ENCODE assay signal across 9 cellular contexts in the genomic region with DNA sequence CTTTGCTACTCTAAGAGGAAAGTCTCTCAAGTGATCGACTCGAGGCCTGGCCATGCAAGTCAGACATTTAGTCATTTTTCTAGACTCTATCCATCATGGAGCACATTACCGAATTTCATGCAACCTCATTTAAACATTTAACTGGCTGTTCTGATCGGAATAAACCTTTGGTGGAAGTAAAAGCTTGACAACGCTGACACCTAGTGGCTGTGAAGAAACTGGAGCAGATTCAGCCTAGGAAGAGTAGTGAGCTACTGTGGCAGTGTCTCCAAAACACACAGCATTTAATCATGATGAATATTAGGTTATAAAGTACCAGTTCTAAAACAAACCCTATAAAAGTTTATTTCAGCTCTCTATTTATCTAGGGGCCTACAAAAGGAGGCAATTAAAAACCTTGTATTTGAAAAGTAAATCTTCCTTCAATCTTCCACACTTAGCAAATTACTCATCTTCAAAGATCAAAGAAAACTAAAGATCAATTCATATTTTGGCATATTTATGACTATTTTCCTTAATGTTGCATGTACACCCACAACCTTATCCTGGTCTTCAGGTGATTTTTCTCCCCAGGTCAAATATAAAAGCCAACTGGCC.
A peak's percentile ranks its signal among the peaks of the same experiment; 100 is the strongest.
DNase-seq lines count a peak whose midpoint lies in the region; ATAC-seq and TF ChIP-seq lines count a peak whose summit lies in the region.
"Had no signal": no experiment of that assay in that cellular context is flagged by ENCODE, and none has a peak within 500 bp of the region (broad histone marks: within the 10 kb centered on the region; RNA-seq: fewer than 3 reads in every experiment).

No MANE protein-coding gene starts in this region.

- TF ChIP-seq CTCF in CD14-positive monocyte (IDR thresholded peaks at IDR 0.05) (peak; percentile 54), GM13977 (IDR thresholded peaks at IDR 0.05; ENCODE audit: extremely low read depth, insufficient read depth, missing control alignments) (peak; percentile 86), fibroblast of the aortic adventitia (IDR thresholded peaks at IDR 0.05; ENCODE audit: insufficient read depth, low read length) (peak; percentile 70)

- no peaks in the 10 kb centered on the region for H3K9me3 ChIP-seq in neuronal stem cell (replicated peaks in 1 of 2; ENCODE audit: control insufficient read depth in 2 of 2, insufficient read depth in 1 of 2, low read depth in 1 of 2, low read length in 2 of 2)

- H3K4me3 Mint-ChIP-seq in CD14-positive monocyte = no peak overlapping the region
- H3K4me3 Mint-ChIP-seq in activated CD4-positive, alpha-beta T cell treated with anti-CD3 and anti-CD28 coated beads, Interleukin-2, amount 10 ng/mL, durations not matched to agents 24 days and 14 days = no peak overlapping the region
- H3K4me3 Mint-ChIP-seq: stimulated activated naive CD8-positive, alpha-beta T cell treated with anti-CD3 and anti-CD28 coated beads, Interleukin-15, Interleukin-2, amounts not matched to agents 100 ng/mL and 50 ng/mL, for 24 hours had no signal

- H3K18ac ChIP-seq in neuronal stem cell (ENCODE audit: low read length) = no peak overlapping the region

- no peaks in the 10 kb centered on the region for H3K36me3 ChIP-seq in neuronal stem cell (replicated peaks in 1 of 2; ENCODE audit: control insufficient read depth in 2 of 2, insufficient read depth in 2 of 2, low read length in 2 of 2)

- H3K14ac ChIP-seq in neuronal stem cell (ENCODE audit: low read length) = no peak overlapping the region

- no peak overlapping the region for H2AK5ac ChIP-seq in neuronal stem cell (ENCODE audit: low read depth, low read length)

- no peak overlapping the region for H3K27ac ChIP-seq in neuronal stem cell (replicated peaks; ENCODE audit: low read length)

- H3K4ac ChIP-seq in neuronal stem cell (ENCODE audit: low read length) = no peak overlapping the region

- H4K91ac ChIP-seq in neuronal stem cell (ENCODE audit: low read depth, low read length, poor library complexity) = no peak overlapping the region

- H3K9me3 Mint-ChIP-seq in CD14-positive monocyte = no peaks in the 10 kb centered on the region
- H3K9me3 Mint-ChIP-seq in activated CD4-positive, alpha-beta T cell treated with anti-CD3 and anti-CD28 coated beads, Interleukin-2, amount 10 ng/mL, durations not matched to agents 24 days and 14 days = no peaks in the 10 kb centered on the region
- H3K9me3 Mint-ChIP-seq: stimulated activated naive CD8-positive, alpha-beta T cell treated with anti-CD3 and anti-CD28 coated beads, Interleukin-15, Interleukin-2, amounts not matched to agents 100 ng/mL and 50 ng/mL, for 24 hours had no signal

- H3K27ac Mint-ChIP-seq in CD14-positive monocyte = no peak overlapping the region
- no peak overlapping the region for H3K27ac Mint-ChIP-seq in activated CD4-positive, alpha-beta T cell treated with anti-CD3 and anti-CD28 coated beads, Interleukin-2, amount 10 ng/mL, durations not matched to agents 24 days and 14 days
- H3K27ac Mint-ChIP-seq: stimulated activated naive CD8-positive, alpha-beta T cell treated with anti-CD3 and anti-CD28 coated beads, Interleukin-15, Interleukin-2, amounts not matched to agents 100 ng/mL and 50 ng/mL, for 24 hours had no signal

- peaks cover 2% of the 10 kb centered on the region for H3K4me1 Mint-ChIP-seq in CD14-positive monocyte
- H3K4me1 Mint-ChIP-seq in activated CD4-positive, alpha-beta T cell treated with anti-CD3 and anti-CD28 coated beads, Interleukin-2, amount 10 ng/mL, durations not matched to agents 24 days and 14 days = peaks cover 2% of the 10 kb centered on the region

- no peak overlapping the region for H4K8ac ChIP-seq in neuronal stem cell (ENCODE audit: low read depth, low read length)

- H3K23ac ChIP-seq in neuronal stem cell (ENCODE audit: low read depth, low read length, poor library complexity) = no peak overlapping the region

- intact Hi-C loops in CD14-positive monocyte (cut with micrococcal nuclease) = no loop called here
- intact Hi-C loops in activated CD4-positive, alpha-beta T cell treated with anti-CD3 and anti-CD28 coated beads, Interleukin-2, amount 10 ng/mL, durations not matched to agents 24 days and 14 days (cut with micrococcal nuclease) = loop anchor here (5.0 kb wide), 1 partner anchor 261 kb away; no protein-coding TSS in a partner anchor

- no peak for DNase-seq in CD14-positive monocyte (ENCODE audit: low spot score)
- peak; percentile 49 for DNase-seq in GM13977 (ENCODE audit: low spot score)
- peak; percentile 22 to 42 for DNase-seq in NCI-H2081 (lab: John Stamatoyannopoulos, UW)
- DNase-seq in activated CD4-positive, alpha-beta T cell treated with anti-CD3 and anti-CD28 coated beads, Interleukin-2, amount 10 ng/mL, durations not matched to agents 24 days and 14 days = peak; percentile 80
- DNase-seq in fibroblast of the aortic adventitia (ENCODE audit: low read depth) = peak; percentile 51
- DNase-seq in neuronal stem cell (ENCODE audit: low spot score) = peak; percentile 58
- no peak for DNase-seq in GOT3 (lab: John Stamatoyannopoulos, UW)

- ATAC-seq in HG02852 (IDR thresholded peaks at IDR 0.05; ENCODE audit: unreplicated experiment) = peak; percentile 89

- in situ Hi-C loops in GM13977 (cut with MboI; ENCODE audit: low pct_unique_long_range_greater_than_20kb, low sequenced_read_pairs, unreplicated experiment) = no loop called here

- no CpG with 5 or more reads among the region's 5 CpGs for WGBS in neuronal stem cell (ENCODE audit: extremely low coverage in 2 of 2, insufficient read length in 2 of 2, insufficient replicate concordance in 1 of 2), 2 donors

- H3K4me3 ChIP-seq in fibroblast of the aortic adventitia (ENCODE audit: low read depth, low read length) (no peak overlapping the region), neuronal stem cell (ENCODE audit: low read length in 2 of 2) (no peak overlapping the region)

- H3K9ac ChIP-seq in neuronal stem cell (ENCODE audit: low read depth, low read length, poor library complexity) = no peak overlapping the region

- H2AFZ ChIP-seq in neuronal stem cell (ENCODE audit: low read length) = peak overlapping the region; percentile 10

- H3K27me3 ChIP-seq in neuronal stem cell (ENCODE audit: control insufficient read depth in 3 of 3, insufficient read depth in 3 of 3, low read depth in 1 of 3, low read length in 3 of 3) = no peaks in the 10 kb centered on the region

- H3K4me2 ChIP-seq in neuronal stem cell (ENCODE audit: insufficient read depth, low read length, poor library complexity, severe bottlenecking) = no peak overlapping the region

- no peaks in the 10 kb centered on the region for H3K36me3 Mint-ChIP-seq in CD14-positive monocyte
- no peaks in the 10 kb centered on the region for H3K36me3 Mint-ChIP-seq in activated CD4-positive, alpha-beta T cell treated with anti-CD3 and anti-CD28 coated beads, Interleukin-2, amount 10 ng/mL, durations not matched to agents 24 days and 14 days (ENCODE audit: low read depth)

- no peak overlapping the region for H2BK5ac ChIP-seq in neuronal stem cell (ENCODE audit: low read length)

- no peaks in the 10 kb centered on the region for H3K79me1 ChIP-seq in neuronal stem cell (ENCODE audit: low read depth, low read length)

- no peak overlapping the region for H2BK15ac ChIP-seq in neuronal stem cell (ENCODE audit: low read length)

- H2BK120ac ChIP-seq in neuronal stem cell (ENCODE audit: low read depth, low read length) = no peak overlapping the region

- H3K27me3 Mint-ChIP-seq in CD14-positive monocyte (ENCODE audit: low read depth in 3 of 3) = no peaks in the 10 kb centered on the region
- H3K27me3 Mint-ChIP-seq in activated CD4-positive, alpha-beta T cell treated with anti-CD3 and anti-CD28 coated beads, Interleukin-2, amount 10 ng/mL, durations not matched to agents 24 days and 14 days = no peaks in the 10 kb centered on the region
- H3K27me3 Mint-ChIP-seq: stimulated activated naive CD8-positive, alpha-beta T cell treated with anti-CD3 and anti-CD28 coated beads, Interleukin-15, Interleukin-2, amounts not matched to agents 100 ng/mL and 50 ng/mL, for 24 hours had no signal

- H2BK12ac ChIP-seq in neuronal stem cell (ENCODE audit: low read length) = no peak overlapping the region

- H3K4me1 ChIP-seq in neuronal stem cell (ENCODE audit: control insufficient read depth in 2 of 2, insufficient read depth in 1 of 2, low read depth in 1 of 2, low read length in 2 of 2) = no peaks in the 10 kb centered on the region

Comparison
In these comparisons a context has a peak if more than half of its experiments do, and no peak if none do; other contexts are left out.
1. DNase-seq: peak in GM13977 (single experiment), NCI-H2081 (2 of 2), activated CD4-positive, alpha-beta T cell treated with anti-CD3 and anti-CD28 coated beads, Interleukin-2, amount 10 ng/mL, durations not matched to agents 24 days and 14 days (single experiment), fibroblast of the aortic adventitia (single experiment) and neuronal stem cell (single experiment); none in CD14-positive monocyte (single experiment) and GOT3 (single experiment).
2. Peak in every context shown above with its lines, with median percentiles within 50 percentile points of each other: CTCF ChIP-seq.